In the genomic region with DNA sequence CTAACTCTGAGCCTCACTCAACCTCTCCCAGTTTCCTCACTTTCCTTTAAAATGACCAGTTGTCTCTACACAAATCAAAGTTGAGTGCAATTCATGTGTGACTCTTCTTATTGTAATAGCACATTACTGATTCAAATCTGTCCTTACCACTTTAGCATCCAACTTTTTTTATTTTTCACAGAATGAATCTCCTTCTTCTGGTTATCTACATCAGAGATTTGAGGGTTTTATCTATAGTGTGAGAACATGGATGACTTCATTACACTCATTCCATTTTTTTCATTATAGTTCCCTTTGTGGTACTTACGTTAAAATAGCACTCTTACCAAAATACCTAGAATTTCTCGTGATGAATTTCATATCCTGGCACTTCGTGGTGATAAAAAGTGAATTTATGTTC, we compare ENCODE assay signal across 17 cellular contexts. TPM values are rescaled to one million over a fixed set of nuclear protein-coding genes. Genes with fewer than 3 reads are reported as not detected.
DNase-seq lines count a peak whose midpoint lies in the region; ATAC-seq and TF ChIP-seq lines count a peak whose summit lies in the region.
"Had no signal": no experiment of that assay in that cellular context is flagged by ENCODE, and none has a peak within 500 bp of the region (broad histone marks: within the 10 kb centered on the region; RNA-seq: fewer than 3 reads in every experiment).

No MANE protein-coding gene starts in this region.

- peak overlapping the region; percentile 83 for H2AK5ac ChIP-seq in mesenchymal stem cell (ENCODE audit: low read length, severe bottlenecking)

- no peak overlapping the region for H3K4me2 ChIP-seq in mesenchymal stem cell (ENCODE audit: low read length, poor library complexity, severe bottlenecking)

- peaks cover 1% of the 10 kb centered on the region for H3K79me1 ChIP-seq in mesenchymal stem cell (replicated peaks; ENCODE audit: low read length, poor library complexity, severe bottlenecking)

- H3K9me3 ChIP-seq in mesenchymal stem cell (ENCODE audit: control insufficient read depth, low read length) = no peaks in the 10 kb centered on the region
- no peaks in the 10 kb centered on the region for H3K9me3 ChIP-seq in effector memory CD4-positive, alpha-beta T cell (ENCODE audit: control insufficient read depth, low read length)

- H4K91ac ChIP-seq in mesenchymal stem cell (ENCODE audit: low read length) = no peak overlapping the region

- no peak overlapping the region for H2BK12ac ChIP-seq in mesenchymal stem cell (ENCODE audit: low read length in 2 of 2)

- POLR2A ChIA-PET in WTC11 (lab: Charles Lee) = interaction anchor here (0.7 kb wide), 1 partner anchor 56 kb away, joined by 4 read pairs; no protein-coding TSS in a partner anchor
- POLR2A ChIA-PET in naive thymus-derived CD8-positive, alpha-beta T cell (lab: Charles Lee) = no interaction called here

- H3K23ac ChIP-seq in mesenchymal stem cell (ENCODE audit: low read length in 2 of 2) = no peak overlapping the region

- no peak overlapping the region for H4K8ac ChIP-seq in mesenchymal stem cell (ENCODE audit: low read length)

- H3K18ac ChIP-seq in mesenchymal stem cell (ENCODE audit: low read depth in 1 of 2, low read length in 2 of 2) = no peak overlapping the region

- H3K27ac ChIP-seq in mesenchymal stem cell (ENCODE audit: low read length, poor library complexity, severe bottlenecking) = peak overlapping the region; percentile 87
- no peak overlapping the region for H3K27ac ChIP-seq in effector memory CD4-positive, alpha-beta T cell (ENCODE audit: insufficient read depth, low read length, poor library complexity, severe bottlenecking)

- no peaks in the 10 kb centered on the region for H3K27me3 Mint-ChIP-seq in activated T-cell treated with anti-CD3 and anti-CD28 coated beads, Interleukin-2, amount 50 U/mL, for 72 hours (ENCODE audit: low read depth)
- H3K27me3 Mint-ChIP-seq in HFFc6 (ENCODE audit: insufficient read depth) = peaks cover 2% of the 10 kb centered on the region; the same call in 1 of the 2 replicates
- H3K27me3 Mint-ChIP-seq in WTC11 (ENCODE audit: low read depth) = no peaks in the 10 kb centered on the region
- H3K27me3 Mint-ChIP-seq in naive thymus-derived CD8-positive, alpha-beta T cell = no peaks in the 10 kb centered on the region

- H3K4ac ChIP-seq in mesenchymal stem cell (ENCODE audit: low read depth in 1 of 2, low read length in 2 of 2) = peak overlapping the region in 1 of 2 experiments; percentile 73

- no peak overlapping the region for H3K27ac Mint-ChIP-seq in activated T-cell treated with anti-CD3 and anti-CD28 coated beads, Interleukin-2, amount 50 U/mL, for 72 hours
- H3K27ac Mint-ChIP-seq in HFFc6 = peak overlapping the region; percentile 10; the same call in 1 of the 2 replicates
- 0 out of 2 replicates have a peak overlapping the region, but pooled peaks have one; percentile 19 for H3K27ac Mint-ChIP-seq in WTC11
- H3K27ac Mint-ChIP-seq in naive thymus-derived CD8-positive, alpha-beta T cell = peak overlapping the region in 1 of 10 donors; percentile 46

- H3K9me3 Mint-ChIP-seq in activated T-cell treated with anti-CD3 and anti-CD28 coated beads, Interleukin-2, amount 50 U/mL, for 72 hours = peaks cover 0 to 2% of the 10 kb centered on the region in 2 donors
- no peaks in the 10 kb centered on the region for H3K9me3 Mint-ChIP-seq in HFFc6
- H3K9me3 Mint-ChIP-seq in WTC11 = no peaks in the 10 kb centered on the region
- peaks cover 0 to 2% (median 0%) of the 10 kb centered on the region in 9 donors for H3K9me3 Mint-ChIP-seq in naive thymus-derived CD8-positive, alpha-beta T cell

- peaks cover 4 to 12% of the 10 kb centered on the region in 2 donors for H3K36me3 Mint-ChIP-seq in activated T-cell treated with anti-CD3 and anti-CD28 coated beads, Interleukin-2, amount 50 U/mL, for 72 hours (ENCODE audit: insufficient read depth in 2 of 2)
- H3K36me3 Mint-ChIP-seq in HFFc6 (ENCODE audit: low read depth) (peaks cover 6% of the 10 kb centered on the region; the same call in 1 of the 2 replicates), WTC11 (peaks cover 16% of the 10 kb centered on the region)
- no peaks in the 10 kb centered on the region for H3K36me3 Mint-ChIP-seq in naive thymus-derived CD8-positive, alpha-beta T cell

- no peaks in the 10 kb centered on the region for H3K27me3 ChIP-seq in mesenchymal stem cell (ENCODE audit: control insufficient read depth in 1 of 2, insufficient read depth in 1 of 2, low read length in 2 of 2)
- H3K27me3 ChIP-seq in effector memory CD4-positive, alpha-beta T cell (replicated peaks; ENCODE audit: control insufficient read depth, insufficient read depth, low read length, poor library complexity, severe bottlenecking) = no peaks in the 10 kb centered on the region

- no peak overlapping the region for H3K4me3 ChIP-seq in mesenchymal stem cell (ENCODE audit: insufficient read depth in 1 of 2, low read depth in 1 of 2, low read length in 2 of 2)
- no peak overlapping the region for H3K4me3 ChIP-seq in effector memory CD4-positive, alpha-beta T cell (ENCODE audit: insufficient read depth, low read depth, low read length, poor library complexity, severe bottlenecking)
- H3K4me3 ChIP-seq: K562 had no signal

- CTCF ChIA-PET in WTC11 (lab: Charles Lee) = no interaction called here

- WGBS in mesenchymal stem cell = no CpG with 5 or more reads among the region's 3 CpGs

- no peak overlapping the region for H2AFZ ChIP-seq in mesenchymal stem cell (ENCODE audit: low read depth, low read length)

- no peak overlapping the region for H3K9ac ChIP-seq in mesenchymal stem cell (ENCODE audit: low read length)

- peak overlapping the region in 1 of 2 donors; percentile 8 for H3K4me3 Mint-ChIP-seq in activated T-cell treated with anti-CD3 and anti-CD28 coated beads, Interleukin-2, amount 50 U/mL, for 72 hours
- H3K4me3 Mint-ChIP-seq in HFFc6 (no peak overlapping the region), WTC11 (no peak overlapping the region)
- H3K4me3 Mint-ChIP-seq in naive thymus-derived CD8-positive, alpha-beta T cell = no peak overlapping the region

- H3K36me3 ChIP-seq in mesenchymal stem cell (ENCODE audit: control insufficient read depth in 1 of 2, insufficient read depth in 2 of 2, low read depth in 1 of 2, low read length in 2 of 2) = no peaks in the 10 kb centered on the region
- no peaks in the 10 kb centered on the region for H3K36me3 ChIP-seq in effector memory CD4-positive, alpha-beta T cell (ENCODE audit: control insufficient read depth, insufficient read depth, low read length)

- H3K4me1 Mint-ChIP-seq in activated T-cell treated with anti-CD3 and anti-CD28 coated beads, Interleukin-2, amount 50 U/mL, for 72 hours (ENCODE audit: low read depth) = peaks cover 20% of the 10 kb centered on the region
- H3K4me1 Mint-ChIP-seq in HFFc6 (ENCODE audit: low read depth) (peaks cover 39% of the 10 kb centered on the region), WTC11 (peaks cover 5% of the 10 kb centered on the region; the same call in 1 of the 2 replicates)
- H3K4me1 Mint-ChIP-seq in naive thymus-derived CD8-positive, alpha-beta T cell = peaks cover 0 to 3% (median 0%) of the 10 kb centered on the region in 4 donors

- DNase-seq in activated T-cell treated with anti-CD3 and anti-CD28 coated beads, Interleukin-2, amount 50 U/mL, for 72 hours = no peak
- no peak for DNase-seq in activated T-cell treated with anti-CD3 and anti-CD28 coated beads, Interleukin-2, amount 50 U/mL, for 48 hours
- DNase-seq in HFFc6 (no peak), WTC11 (ENCODE audit: low spot score) (no peak), mesenchymal stem cell (no peak)
- DNase-seq in naive thymus-derived CD8-positive, alpha-beta T cell = no peak
- DNase-seq in effector memory CD4-positive, alpha-beta T cell = no peak
- DNase-seq: C1 segment of cervical spinal cord; DMS79 treated with DMSO at 0.1 percent for 48 hours; GOT3; NCI-H1105 treated with DMSO at 0.1 percent for 48 hours; NCI-H1694 treated with DMSO at 0.1 percent for 48 hours; NCI-H748 treated with DMSO at 0.1 percent for 48 hours; NK-92 treated with Interleukin-12 subunit alpha and Interleukin-12 subunit beta, amount 100 ng/mL, for 24 hours; Right ventricle myocardium superior had no signal

- ATAC-seq in activated T-cell treated with anti-CD3 and anti-CD28 coated beads, Interleukin-2, amount 50 U/mL, for 72 hours (replicated peaks in 1 of 2) = peak; percentile 86 to 89
- ATAC-seq in WTC11 (no peak), GM21786 (IDR thresholded peaks at IDR 0.05; ENCODE audit: unreplicated experiment) (no peak)
- no peak for ATAC-seq in naive thymus-derived CD8-positive, alpha-beta T cell
- ATAC-seq: K562 had no signal

- no peak overlapping the region for H3K14ac ChIP-seq in mesenchymal stem cell (ENCODE audit: low read length in 2 of 2)

- no peaks in the 10 kb centered on the region for H3K4me1 ChIP-seq in mesenchymal stem cell (ENCODE audit: control insufficient read depth, insufficient read depth, low read depth, low read length)
- H3K4me1 ChIP-seq in effector memory CD4-positive, alpha-beta T cell (ENCODE audit: control insufficient read depth, insufficient read depth, low read length, poor library complexity, severe bottlenecking) = no peaks in the 10 kb centered on the region

- H2BK120ac ChIP-seq in mesenchymal stem cell (ENCODE audit: low read depth, low read length) = no peak overlapping the region

- no peak overlapping the region for H2BK15ac ChIP-seq in mesenchymal stem cell (ENCODE audit: low read depth, poor library complexity, severe bottlenecking)

- H2BK5ac ChIP-seq in mesenchymal stem cell (ENCODE audit: low read depth, low read length, poor library complexity, severe bottlenecking) = peak overlapping the region; percentile 25

- TF ChIP-seq CTCF in HFFc6 (IDR thresholded peaks at IDR 0.05) (no peak), WTC11 (IDR thresholded peaks at IDR 0.05) (no peak)

TF ChIP-seq in WTC11, 78 proteins besides CTCF, POLR2A, EP300 and RAD21 (continues in another document):
- TF ChIP-seq ELF4 (CRISPR knock-in tag; IDR thresholded peaks at IDR 0.05; ENCODE audit: low read depth) (no peak), JAZF1 (CRISPR knock-in tag; IDR thresholded peaks at IDR 0.05) (no peak), ZNF317 (CRISPR knock-in tag; IDR thresholded peaks at IDR 0.05; ENCODE audit: borderline replicate concordance, low read depth) (no peak), SMAD4 (CRISPR knock-in tag; IDR thresholded peaks at IDR 0.05) (no peak), TEAD4 (CRISPR knock-in tag; IDR thresholded peaks at IDR 0.05) (no peak)

RNA-seq across cellular contexts. Expression of a gene that starts 43.3 kb away (rescaled TPM):
- total RNA-seq in activated T-cell treated with anti-CD3 and anti-CD28 coated beads, Interleukin-2, amount 50 U/mL, for 72 hours = 10 to 100 TPM in 1 of 2 donors, 1 to 10 TPM in 1; 9.8 to 18.7 TPM
- total RNA-seq in HFFc6 (2021; fragmentation: NEBNext Ultra II Directional; extraction: Animal tissue kit (Norgen Biotek cat#: 25700)) = 1 to 10 TPM; 2.9 to 5.5 (median 4.6) TPM
- total RNA-seq in WTC11 (2021) = 16.7 to 20.5 TPM (median 16.8 TPM) in 3 replicates
- 0.66 TPM for polyA plus RNA-seq in mesenchymal stem cell (2013, experiment 1 of 2)
- polyA plus RNA-seq in mesenchymal stem cell (2013, experiment 2 of 2) = 0.66 TPM
- total RNA-seq in naive thymus-derived CD8-positive, alpha-beta T cell = under 1 TPM; 0.44 TPM
- polyA plus RNA-seq in naive thymus-derived CD8-positive, alpha-beta T cell = under 1 TPM; 0.08 to 0.28 (median 0.09) TPM
- total RNA-seq: Right ventricle myocardium superior had no signal

Comparison
In these comparisons a context has a peak if more than half of its experiments do, and no peak if none do; other contexts are left out.
1. ATAC-seq: peak in activated T-cell treated with anti-CD3 and anti-CD28 coated beads, Interleukin-2, amount 50 U/mL, for 72 hours (2 of 2); none in WTC11 (single experiment), GM21786 (single experiment) and naive thymus-derived CD8-positive, alpha-beta T cell (0 of 2).